In genomic region chr3:14652360-14652907, GRCh38 we compare ENCODE assay signal across 8 cellular contexts. TPM values are rescaled to one million over a fixed set of nuclear protein-coding genes. Genes with fewer than 3 reads are reported as not detected.
DNase-seq lines count a peak whose midpoint lies in the region; ATAC-seq and TF ChIP-seq lines count a peak whose summit lies in the region.
"Not testable (repeated sequence)": the region's sequence is repeated elsewhere in the genome, so short reads cannot be mapped to it uniquely, and the experiment has no call there.

No MANE protein-coding gene starts in this region.

- DNase-seq in CD1c-positive myeloid dendritic cell (ENCODE audit: extremely low spot score), result peak; percentile 8
- peak; percentile 35 for DNase-seq in HT1080 (ENCODE audit: low read depth)
- DNase-seq in RWPE2 (ENCODE audit: low spot score); activated naive CD4-positive, alpha-beta T cell treated with anti-CD3 and anti-CD28 coated beads, Interleukin-2, amount 50 U/mL, for 72 hours (ENCODE audit: low spot score in 2 of 2); endodermal cell; neural progenitor cell (ENCODE audit: low spot score): not testable (repeated sequence)

- peaks cover 24% of the 10 kb centered on the region for H3K79me2 ChIP-seq in neural progenitor cell (ENCODE audit: low read depth)

- not testable (repeated sequence) for H3K4me1 Mint-ChIP-seq in endodermal cell
- H3K4me1 Mint-ChIP-seq in neural progenitor cell, result peaks cover 46% of the 10 kb centered on the region

- WGBS in endodermal cell (ENCODE audit: insufficient coverage in 1 of 2, insufficient read length in 1 of 2), 2 experiments, result 93% methylated on average over 17 to 21 of the region's 21 CpGs

- H3K27ac Mint-ChIP-seq in activated naive CD4-positive, alpha-beta T cell treated with anti-CD3 and anti-CD28 coated beads, Interleukin-2, amount 50 U/mL, for 72 hours, result peak overlapping the region; percentile 99
- peak overlapping the region; percentile 99 for H3K27ac Mint-ChIP-seq in endodermal cell
- peak overlapping the region; percentile 93 for H3K27ac Mint-ChIP-seq in neural progenitor cell

- not testable (repeated sequence) for ATAC-seq in RWPE2 (ENCODE audit: low read depth); activated naive CD4-positive, alpha-beta T cell treated with anti-CD3 and anti-CD28 coated beads, Interleukin-2, amount 50 U/mL, for 72 hours

- H3K4me2 ChIP-seq in neural progenitor cell, result peak overlapping the region; percentile 95

- not testable (repeated sequence) for H3F3A ChIP-seq in neural progenitor cell (ENCODE audit: low read depth)

- not testable (repeated sequence) for H3K27me3 ChIP-seq in RWPE2 (ENCODE audit: insufficient read depth, poor library complexity, severe bottlenecking); endodermal cell (ENCODE audit: control insufficient read depth, insufficient read depth, low read length, poor library complexity, severe bottlenecking); iPS-20b (ENCODE audit: insufficient read depth, low read length)
- H3K27me3 ChIP-seq in neural progenitor cell, result peaks cover 23% of the 10 kb centered on the region

- TF ChIP-seq CTCF in RWPE2 (IDR thresholded peaks at IDR 0.05; ENCODE audit: poor library complexity, severe bottlenecking); endodermal cell (conservative IDR thresholded peaks at IDR 0.05); neural progenitor cell (IDR thresholded peaks at IDR 0.05): not testable (repeated sequence)

- peak overlapping the region; percentile 39 for H2AFZ ChIP-seq in neural progenitor cell (replicated peaks)

- H3K4me1 ChIP-seq in RWPE2 (ENCODE audit: insufficient read depth, poor library complexity, severe bottlenecking); endodermal cell (ENCODE audit: control insufficient read depth, insufficient read depth, low read length); iPS-20b (ENCODE audit: insufficient read depth, low read length); neural progenitor cell: not testable (repeated sequence)

- not testable (repeated sequence) for H3K9me3 Mint-ChIP-seq in activated naive CD4-positive, alpha-beta T cell treated with anti-CD3 and anti-CD28 coated beads, Interleukin-2, amount 50 U/mL, for 72 hours; endodermal cell; neural progenitor cell

- H3K9ac ChIP-seq in endodermal cell (ENCODE audit: extremely low read depth, low read length, poor library complexity, severe bottlenecking) (peak overlapping the region; percentile 79), iPS-20b (ENCODE audit: low read depth, low read length) (peak overlapping the region; percentile 94; the same call in 1 of the 2 replicates), neural progenitor cell (peak overlapping the region; percentile 89)

- H3K27ac ChIP-seq in RWPE2 (ENCODE audit: poor library complexity, severe bottlenecking) (peak overlapping the region; percentile 39), temporal lobe (ENCODE audit: low read depth, low read length) (peak overlapping the region; percentile 56)
- H3K27ac ChIP-seq in endodermal cell (ENCODE audit: low read depth, low read length); iPS-20b (ENCODE audit: low read length); neural progenitor cell: not testable (repeated sequence)

- H3K36me3 ChIP-seq in RWPE2 (ENCODE audit: low read depth) (peaks cover 39% of the 10 kb centered on the region), endodermal cell (ENCODE audit: control insufficient read depth, insufficient read depth, low read length) (peaks cover 36% of the 10 kb centered on the region), iPS-20b (ENCODE audit: insufficient read depth, low read depth, low read length) (peaks cover 38% of the 10 kb centered on the region)
- not testable (repeated sequence) for H3K36me3 ChIP-seq in neural progenitor cell

- peaks cover 25% of the 10 kb centered on the region in 2 donors for H3K36me3 Mint-ChIP-seq in activated naive CD4-positive, alpha-beta T cell treated with anti-CD3 and anti-CD28 coated beads, Interleukin-2, amount 50 U/mL, for 72 hours
- H3K36me3 Mint-ChIP-seq in endodermal cell (ENCODE audit: low read depth), result peaks cover 23% of the 10 kb centered on the region
- peaks cover 11% of the 10 kb centered on the region for H3K36me3 Mint-ChIP-seq in neural progenitor cell

- H3K4me3 Mint-ChIP-seq in endodermal cell (peak overlapping the region; percentile 95), neural progenitor cell (peak overlapping the region; percentile 98)

- H3K9me3 ChIP-seq in RWPE2 (ENCODE audit: severe bottlenecking); endodermal cell (ENCODE audit: control insufficient read depth, low read length); iPS-20b (ENCODE audit: insufficient read depth, low read depth, low read length); neural progenitor cell (ENCODE audit: low read depth): not testable (repeated sequence)

- H3K27me3 Mint-ChIP-seq in endodermal cell (ENCODE audit: insufficient read depth), result peaks cover 17% of the 10 kb centered on the region
- H3K27me3 Mint-ChIP-seq in neural progenitor cell (ENCODE audit: insufficient read depth, low read depth), result not testable (repeated sequence)

- H3K4me3 ChIP-seq in RWPE2 (ENCODE audit: severe bottlenecking) (peak overlapping the region; percentile 62), endodermal cell (ENCODE audit: low read length) (peak overlapping the region; percentile 94), iPS-20b (ENCODE audit: low read length) (peak overlapping the region; percentile 97), neural progenitor cell (peak overlapping the region; percentile 70)

- H4K20me1 ChIP-seq in neural progenitor cell (ENCODE audit: low read depth), result not testable (repeated sequence)

RNA-seq across cellular contexts. Expression of gene CCDC174, which starts 0.9 kb away (rescaled TPM):
- total RNA-seq in HT1080 (2014; rRNA removed; shearing (Covaris generic)), result 6.6 and 7.6 TPM in 2 replicates
- 6.6 and 14.2 TPM in 2 replicates for polyA plus RNA-seq in HT1080 (2015; cell fraction: cytosol; rRNA removed)
- polyA plus RNA-seq in HT1080 (2015; cell fraction: nucleus; rRNA removed), result 19.0 and 23.8 TPM in 2 replicates
- 10 to 100 TPM; 19.8 to 23.3 TPM for total RNA-seq in activated naive CD4-positive, alpha-beta T cell treated with anti-CD3 and anti-CD28 coated beads, Interleukin-2, amount 50 U/mL, for 72 hours
- total RNA-seq in endodermal cell, result 10 to 100 TPM; 18.7 to 20.1 TPM
- 20.8 TPM for polyA plus RNA-seq in endodermal cell (2013, experiment 1 of 2)
- polyA plus RNA-seq in endodermal cell (2013, experiment 2 of 2), result 16.6 TPM
- total RNA-seq in neural progenitor cell (ENCODE audit: low replicate concordance), result 13.0 and 15.6 TPM in 2 replicates
- 11.3 TPM for total RNA-seq in temporal lobe

RNA-seq across cellular contexts. Expression of gene C3orf20, which starts 22.5 kb away (rescaled TPM):
- 0.05 TPM in 1 of 2 replicates, not detected in the other for total RNA-seq in HT1080 (2014; rRNA removed; shearing (Covaris generic))
- polyA plus RNA-seq in HT1080 (2015; cell fraction: cytosol; rRNA removed), result not detected in 2 replicates
- 0.06 TPM in 1 of 2 replicates, not detected in the other for polyA plus RNA-seq in HT1080 (2015; cell fraction: nucleus; rRNA removed)
- total RNA-seq in activated naive CD4-positive, alpha-beta T cell treated with anti-CD3 and anti-CD28 coated beads, Interleukin-2, amount 50 U/mL, for 72 hours, result under 1 TPM in 1 of 2 donors, not detected in 1; 0.56 TPM
- total RNA-seq in endodermal cell, result not detected
- not detected for polyA plus RNA-seq in endodermal cell (2013, experiment 1 of 2)
- polyA plus RNA-seq in endodermal cell (2013, experiment 2 of 2), result not detected
- total RNA-seq in neural progenitor cell (ENCODE audit: low replicate concordance), result not detected in 2 replicates
- total RNA-seq in temporal lobe, result not detected
